ENCODE assay signal across 1 cellular context in genomic region chr5:188488-189481, GRCh38.
TF ChIP-seq lines count a peak whose summit lies in the region.

No MANE protein-coding gene starts in this region.

TF ChIP-seq in K562, 482 proteins besides CTCF, POLR2A, EP300 and RAD21 (continued from another document):
- peak; percentile 86 for TF ChIP-seq CTCFL (IDR thresholded peaks at IDR 0.05; ENCODE audit: borderline replicate concordance, insufficient read depth, low read depth, low read length, poor library complexity, severe bottlenecking)
- no peak for TF ChIP-seq ZFP1 (CRISPR knock-in tag; IDR thresholded peaks at IDR 0.05)
- TF ChIP-seq, protein P1, sequence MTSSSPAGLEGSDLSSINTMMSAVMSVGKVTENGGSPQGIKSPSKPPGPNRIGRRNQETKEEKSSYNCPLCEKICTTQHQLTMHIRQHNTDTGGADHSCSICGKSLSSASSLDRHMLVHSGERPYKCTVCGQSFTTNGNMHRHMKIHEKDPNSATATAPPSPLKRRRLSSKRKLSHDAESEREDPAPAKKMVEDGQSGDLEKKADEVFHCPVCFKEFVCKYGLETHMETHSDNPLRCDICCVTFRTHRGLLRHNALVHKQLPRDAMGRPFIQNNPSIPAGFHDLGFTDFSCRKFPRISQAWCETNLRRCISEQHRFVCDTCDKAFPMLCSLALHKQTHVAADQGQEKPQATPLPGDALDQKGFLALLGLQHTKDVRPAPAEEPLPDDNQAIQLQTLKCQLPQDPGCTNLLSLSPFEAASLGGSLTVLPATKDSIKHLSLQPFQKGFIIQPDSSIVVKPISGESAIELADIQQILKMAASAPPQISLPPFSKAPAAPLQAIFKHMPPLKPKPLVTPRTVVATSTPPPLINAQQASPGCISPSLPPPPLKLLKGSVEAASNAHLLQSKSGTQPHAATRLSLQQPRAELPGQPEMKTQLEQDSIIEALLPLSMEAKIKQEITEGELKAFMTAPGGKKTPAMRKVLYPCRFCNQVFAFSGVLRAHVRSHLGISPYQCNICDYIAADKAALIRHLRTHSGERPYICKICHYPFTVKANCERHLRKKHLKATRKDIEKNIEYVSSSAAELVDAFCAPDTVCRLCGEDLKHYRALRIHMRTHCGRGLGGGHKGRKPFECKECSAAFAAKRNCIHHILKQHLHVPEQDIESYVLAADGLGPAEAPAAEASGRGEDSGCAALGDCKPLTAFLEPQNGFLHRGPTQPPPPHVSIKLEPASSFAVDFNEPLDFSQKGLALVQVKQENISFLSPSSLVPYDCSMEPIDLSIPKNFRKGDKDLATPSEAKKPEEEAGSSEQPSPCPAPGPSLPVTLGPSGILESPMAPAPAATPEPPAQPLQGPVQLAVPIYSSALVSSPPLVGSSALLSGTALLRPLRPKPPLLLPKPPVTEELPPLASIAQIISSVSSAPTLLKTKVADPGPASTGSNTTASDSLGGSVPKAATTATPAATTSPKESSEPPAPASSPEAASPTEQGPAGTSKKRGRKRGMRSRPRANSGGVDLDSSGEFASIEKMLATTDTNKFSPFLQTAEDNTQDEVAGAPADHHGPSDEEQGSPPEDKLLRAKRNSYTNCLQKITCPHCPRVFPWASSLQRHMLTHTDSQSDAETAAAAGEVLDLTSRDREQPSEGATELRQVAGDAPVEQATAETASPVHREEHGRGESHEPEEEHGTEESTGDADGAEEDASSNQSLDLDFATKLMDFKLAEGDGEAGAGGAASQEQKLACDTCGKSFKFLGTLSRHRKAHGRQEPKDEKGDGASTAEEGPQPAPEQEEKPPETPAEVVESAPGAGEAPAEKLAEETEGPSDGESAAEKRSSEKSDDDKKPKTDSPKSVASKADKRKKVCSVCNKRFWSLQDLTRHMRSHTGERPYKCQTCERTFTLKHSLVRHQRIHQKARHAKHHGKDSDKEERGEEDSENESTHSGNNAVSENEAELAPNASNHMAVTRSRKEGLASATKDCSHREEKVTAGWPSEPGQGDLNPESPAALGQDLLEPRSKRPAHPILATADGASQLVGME (CRISPR knock-in tag; IDR thresholded peaks at IDR 0.05), result 0 out of 2 replicates have a peak, but pooled peaks have one; percentile 40
- 0 out of 2 replicates have a peak, but pooled peaks have one; percentile 37 for TF ChIP-seq MYC (IDR thresholded peaks at IDR 0.05; ENCODE audit: low read depth, low read length)
- no peak for TF ChIP-seq MYC (CRISPR knock-in tag; IDR thresholded peaks at IDR 0.05; ENCODE audit: borderline replicate concordance, low read depth)
- TF ChIP-seq, protein P2, sequence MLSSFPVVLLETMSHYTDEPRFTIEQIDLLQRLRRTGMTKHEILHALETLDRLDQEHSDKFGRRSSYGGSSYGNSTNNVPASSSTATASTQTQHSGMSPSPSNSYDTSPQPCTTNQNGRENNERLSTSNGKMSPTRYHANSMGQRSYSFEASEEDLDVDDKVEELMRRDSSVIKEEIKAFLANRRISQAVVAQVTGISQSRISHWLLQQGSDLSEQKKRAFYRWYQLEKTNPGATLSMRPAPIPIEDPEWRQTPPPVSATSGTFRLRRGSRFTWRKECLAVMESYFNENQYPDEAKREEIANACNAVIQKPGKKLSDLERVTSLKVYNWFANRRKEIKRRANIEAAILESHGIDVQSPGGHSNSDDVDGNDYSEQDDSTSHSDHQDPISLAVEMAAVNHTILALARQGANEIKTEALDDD (IDR thresholded peaks at IDR 0.05), result no peak
- TF ChIP-seq SMAD4 (CRISPR knock-in tag; conservative IDR thresholded peaks at IDR 0.05), result peak; percentile 49; the same call in 1 of the 2 replicates
- TF ChIP-seq RBBP5 (IDR thresholded peaks at IDR 0.05; ENCODE audit: borderline replicate concordance, insufficient read depth, low read length, poor library complexity, severe bottlenecking), result peak; percentile 29
- TF ChIP-seq TFAP4 (CRISPR knock-in tag; IDR thresholded peaks at IDR 0.05; ENCODE audit: borderline replicate concordance), result peak; percentile 85
- no peak for TF ChIP-seq MED1 (CRISPR knock-in tag; IDR thresholded peaks at IDR 0.05; ENCODE audit: borderline replicate concordance)
- TF ChIP-seq GABPB1 (CRISPR knock-in tag; IDR thresholded peaks at IDR 0.05), result peak; percentile 33; the same call in 1 of the 2 replicates
- no peak for TF ChIP-seq TAF9B (IDR thresholded peaks at IDR 0.05; ENCODE audit: partially characterized antibody)
- no peak for TF ChIP-seq MYBL2 (IDR thresholded peaks at IDR 0.05; ENCODE audit: low read depth)
- no peak for TF ChIP-seq MYBL2 (CRISPR knock-in tag; IDR thresholded peaks at IDR 0.05; ENCODE audit: borderline replicate concordance)
- TF ChIP-seq ZNF408 (CRISPR knock-in tag; IDR thresholded peaks at IDR 0.05; ENCODE audit: low read depth), result no peak
- 0 out of 2 replicates have a peak, but pooled peaks have one; percentile 34 for TF ChIP-seq SP1 (CRISPR knock-in tag; IDR thresholded peaks at IDR 0.05)
- no peak for TF ChIP-seq ETV5 (CRISPR knock-in tag; IDR thresholded peaks at IDR 0.05; ENCODE audit: low read depth)
- 0 out of 2 replicates have a peak, but pooled peaks have one; percentile 15 for TF ChIP-seq ZBTB17 (CRISPR knock-in tag; IDR thresholded peaks at IDR 0.05)
- 0 out of 2 replicates have a peak, but pooled peaks have one; percentile 85 for TF ChIP-seq XRCC5 (IDR thresholded peaks at IDR 0.05; ENCODE audit: low read depth, low read length)
- TF ChIP-seq ZBTB33 (CRISPR knock-in tag; IDR thresholded peaks at IDR 0.05), result no peak
- TF ChIP-seq CTBP1 (IDR thresholded peaks at IDR 0.05; ENCODE audit: borderline replicate concordance), result peak; percentile 84; the same call in 1 of the 2 replicates
- TF ChIP-seq, protein P3, sequence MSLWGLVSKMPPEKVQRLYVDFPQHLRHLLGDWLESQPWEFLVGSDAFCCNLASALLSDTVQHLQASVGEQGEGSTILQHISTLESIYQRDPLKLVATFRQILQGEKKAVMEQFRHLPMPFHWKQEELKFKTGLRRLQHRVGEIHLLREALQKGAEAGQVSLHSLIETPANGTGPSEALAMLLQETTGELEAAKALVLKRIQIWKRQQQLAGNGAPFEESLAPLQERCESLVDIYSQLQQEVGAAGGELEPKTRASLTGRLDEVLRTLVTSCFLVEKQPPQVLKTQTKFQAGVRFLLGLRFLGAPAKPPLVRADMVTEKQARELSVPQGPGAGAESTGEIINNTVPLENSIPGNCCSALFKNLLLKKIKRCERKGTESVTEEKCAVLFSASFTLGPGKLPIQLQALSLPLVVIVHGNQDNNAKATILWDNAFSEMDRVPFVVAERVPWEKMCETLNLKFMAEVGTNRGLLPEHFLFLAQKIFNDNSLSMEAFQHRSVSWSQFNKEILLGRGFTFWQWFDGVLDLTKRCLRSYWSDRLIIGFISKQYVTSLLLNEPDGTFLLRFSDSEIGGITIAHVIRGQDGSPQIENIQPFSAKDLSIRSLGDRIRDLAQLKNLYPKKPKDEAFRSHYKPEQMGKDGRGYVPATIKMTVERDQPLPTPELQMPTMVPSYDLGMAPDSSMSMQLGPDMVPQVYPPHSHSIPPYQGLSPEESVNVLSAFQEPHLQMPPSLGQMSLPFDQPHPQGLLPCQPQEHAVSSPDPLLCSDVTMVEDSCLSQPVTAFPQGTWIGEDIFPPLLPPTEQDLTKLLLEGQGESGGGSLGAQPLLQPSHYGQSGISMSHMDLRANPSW (CRISPR knock-in tag; IDR thresholded peaks at IDR 0.05), result 0 out of 2 replicates have a peak, but pooled peaks have one; percentile 68
- TF ChIP-seq NRF1 (conservative IDR thresholded peaks at IDR 0.05 in 1 of 2, IDR thresholded peaks at IDR 0.05 in 1 of 2), result peak; percentile 12 to 28; a peak in 1 of 4 replicates
- peak in 1 of 2 experiments; percentile 78; a peak in 2 of 4 replicates for TF ChIP-seq RCOR1 (IDR thresholded peaks at IDR 0.05; ENCODE audit: borderline replicate concordance in 1 of 2, low read depth in 2 of 2, low read length in 2 of 2)
- TF ChIP-seq TCF7L2 (IDR thresholded peaks at IDR 0.05; ENCODE audit: low read depth, low read length), result no peak
- TF ChIP-seq, protein P4, sequence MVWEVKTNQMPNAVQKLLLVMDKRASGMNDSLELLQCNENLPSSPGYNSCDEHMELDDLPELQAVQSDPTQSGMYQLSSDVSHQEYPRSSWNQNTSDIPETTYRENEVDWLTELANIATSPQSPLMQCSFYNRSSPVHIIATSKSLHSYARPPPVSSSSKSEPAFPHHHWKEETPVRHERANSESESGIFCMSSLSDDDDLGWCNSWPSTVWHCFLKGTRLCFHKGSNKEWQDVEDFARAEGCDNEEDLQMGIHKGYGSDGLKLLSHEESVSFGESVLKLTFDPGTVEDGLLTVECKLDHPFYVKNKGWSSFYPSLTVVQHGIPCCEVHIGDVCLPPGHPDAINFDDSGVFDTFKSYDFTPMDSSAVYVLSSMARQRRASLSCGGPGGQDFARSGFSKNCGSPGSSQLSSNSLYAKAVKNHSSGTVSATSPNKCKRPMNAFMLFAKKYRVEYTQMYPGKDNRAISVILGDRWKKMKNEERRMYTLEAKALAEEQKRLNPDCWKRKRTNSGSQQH (CRISPR knock-in tag; IDR thresholded peaks at IDR 0.05), result no peak
- no peak for TF ChIP-seq TCF3 (CRISPR knock-in tag; IDR thresholded peaks at IDR 0.05)
- no peak for TF ChIP-seq SUPT5H (IDR thresholded peaks at IDR 0.05)
- peak; percentile 27; the same call in 1 of the 2 replicates for TF ChIP-seq CREM (IDR thresholded peaks at IDR 0.05; ENCODE audit: low read depth)
- TF ChIP-seq SAFB (IDR thresholded peaks at IDR 0.05; ENCODE audit: borderline replicate concordance, low read depth, low read length), result no peak
- peak in 1 of 3 experiments; percentile 20 for TF ChIP-seq YY1 (IDR thresholded peaks at IDR 0.05; ENCODE audit: borderline replicate concordance in 1 of 3, control insufficient read depth in 1 of 3, extremely low read depth in 1 of 3, insufficient read depth in 3 of 3, insufficient read length in 1 of 3, insufficient replicate concordance in 2 of 3, low read depth in 1 of 3, low read length in 2 of 3)
- TF ChIP-seq BHLHE40 (IDR thresholded peaks at IDR 0.05; ENCODE audit: low read length), result peak; percentile 41
- peak; percentile 63 for TF ChIP-seq JUND (IDR thresholded peaks at IDR 0.05; ENCODE audit: borderline replicate concordance, low read depth, low read length)
- no peak; the same call in 2 of the 3 replicates for TF ChIP-seq JUND (tag; IDR thresholded peaks at IDR 0.05; ENCODE audit: borderline replicate concordance, low read depth, low read length)
- TF ChIP-seq SMC3 (conservative IDR thresholded peaks at IDR 0.05; ENCODE audit: insufficient read depth, low read depth, low read length), result peak; percentile 93
- TF ChIP-seq EGR1 (conservative IDR thresholded peaks at IDR 0.05), result no peak
- no peak for TF ChIP-seq TSC22D4 (tag; IDR thresholded peaks at IDR 0.05)
- TF ChIP-seq, protein P5, sequence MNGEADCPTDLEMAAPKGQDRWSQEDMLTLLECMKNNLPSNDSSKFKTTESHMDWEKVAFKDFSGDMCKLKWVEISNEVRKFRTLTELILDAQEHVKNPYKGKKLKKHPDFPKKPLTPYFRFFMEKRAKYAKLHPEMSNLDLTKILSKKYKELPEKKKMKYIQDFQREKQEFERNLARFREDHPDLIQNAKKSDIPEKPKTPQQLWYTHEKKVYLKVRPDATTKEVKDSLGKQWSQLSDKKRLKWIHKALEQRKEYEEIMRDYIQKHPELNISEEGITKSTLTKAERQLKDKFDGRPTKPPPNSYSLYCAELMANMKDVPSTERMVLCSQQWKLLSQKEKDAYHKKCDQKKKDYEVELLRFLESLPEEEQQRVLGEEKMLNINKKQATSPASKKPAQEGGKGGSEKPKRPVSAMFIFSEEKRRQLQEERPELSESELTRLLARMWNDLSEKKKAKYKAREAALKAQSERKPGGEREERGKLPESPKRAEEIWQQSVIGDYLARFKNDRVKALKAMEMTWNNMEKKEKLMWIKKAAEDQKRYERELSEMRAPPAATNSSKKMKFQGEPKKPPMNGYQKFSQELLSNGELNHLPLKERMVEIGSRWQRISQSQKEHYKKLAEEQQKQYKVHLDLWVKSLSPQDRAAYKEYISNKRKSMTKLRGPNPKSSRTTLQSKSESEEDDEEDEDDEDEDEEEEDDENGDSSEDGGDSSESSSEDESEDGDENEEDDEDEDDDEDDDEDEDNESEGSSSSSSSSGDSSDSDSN (IDR thresholded peaks at IDR 0.05; ENCODE audit: borderline replicate concordance in 1 of 2, low read depth in 2 of 2, low read length in 2 of 2), result peak in 1 of 2 experiments; percentile 76; a peak in 1 of 4 replicates
TF ChIP-seq in K562: peak in this region for 22.
